In the genomic region with DNA sequence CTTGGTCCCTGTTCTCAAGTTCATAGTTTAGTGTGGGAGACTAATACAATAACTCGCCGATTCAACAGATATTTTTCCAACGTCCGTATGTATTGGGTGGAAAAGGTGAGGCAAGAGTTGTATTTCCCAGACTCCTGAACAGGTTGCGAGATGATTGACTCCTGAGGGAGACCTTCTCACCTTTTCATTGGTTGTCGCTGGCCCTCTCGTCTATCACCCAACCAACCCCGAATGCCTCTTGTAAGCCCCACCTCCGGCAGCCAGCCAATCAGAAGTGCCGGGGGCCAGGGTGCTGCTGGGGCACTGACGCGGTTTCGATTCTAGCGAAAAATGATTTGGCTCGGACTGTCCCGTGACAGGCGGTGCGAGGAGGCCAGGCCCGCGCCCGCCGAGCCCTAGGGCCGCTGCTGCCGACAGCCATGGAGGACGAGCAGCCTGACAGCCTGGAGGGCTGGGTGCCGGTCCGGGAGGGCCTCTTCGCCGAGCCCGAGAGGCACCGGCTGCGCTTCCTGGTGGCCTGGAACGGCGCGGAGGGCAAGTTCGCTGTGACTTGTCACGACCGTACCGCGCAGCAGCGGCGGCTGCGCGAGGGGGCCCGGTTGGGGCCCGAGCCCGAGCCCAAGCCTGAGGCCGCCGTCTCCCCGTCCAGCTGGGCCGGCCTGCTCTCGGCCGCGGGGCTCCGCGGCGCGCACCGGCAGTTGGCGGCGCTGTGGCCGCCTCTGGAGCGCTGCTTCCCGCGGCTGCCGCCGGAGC, we compare ENCODE assay signal across 8 cellular contexts. TPM values are rescaled to one million over a fixed set of nuclear protein-coding genes. Genes with fewer than 3 reads are reported as not detected.
A peak's percentile ranks its signal among the peaks of the same experiment; 100 is the strongest.
DNase-seq lines count a peak whose midpoint lies in the region; ATAC-seq and TF ChIP-seq lines count a peak whose summit lies in the region.

A gene with protein sequence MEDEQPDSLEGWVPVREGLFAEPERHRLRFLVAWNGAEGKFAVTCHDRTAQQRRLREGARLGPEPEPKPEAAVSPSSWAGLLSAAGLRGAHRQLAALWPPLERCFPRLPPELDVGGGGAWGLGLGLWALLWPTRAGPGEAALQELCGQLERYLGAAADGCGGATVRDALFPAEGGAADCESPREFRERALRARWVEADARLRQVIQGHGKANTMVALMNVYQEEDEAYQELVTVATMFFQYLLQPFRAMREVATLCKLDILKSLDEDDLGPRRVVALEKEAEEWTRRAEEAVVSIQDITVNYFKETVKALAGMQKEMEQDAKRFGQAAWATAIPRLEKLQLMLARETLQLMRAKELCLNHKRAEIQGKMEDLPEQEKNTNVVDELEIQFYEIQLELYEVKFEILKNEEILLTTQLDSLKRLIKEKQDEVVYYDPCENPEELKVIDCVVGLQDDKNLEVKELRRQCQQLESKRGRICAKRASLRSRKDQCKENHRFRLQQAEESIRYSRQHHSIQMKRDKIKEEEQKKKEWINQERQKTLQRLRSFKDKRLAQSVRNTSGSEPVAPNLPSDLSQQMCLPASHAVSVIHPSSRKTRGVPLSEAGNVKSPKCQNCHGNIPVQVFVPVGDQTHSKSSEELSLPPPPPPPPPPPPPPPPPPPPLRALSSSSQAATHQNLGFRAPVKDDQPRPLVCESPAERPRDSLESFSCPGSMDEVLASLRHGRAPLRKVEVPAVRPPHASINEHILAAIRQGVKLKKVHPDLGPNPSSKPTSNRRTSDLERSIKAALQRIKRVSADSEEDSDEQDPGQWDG (plus strand): TSS at position 321 of the 753 bp plus-strand sequence. CDS start 99 bp downstream, at position 420.

- peak in 1 of 2 donors; percentile 17 for TF ChIP-seq RAD21 in liver (IDR thresholded peaks at IDR 0.05)

- H3K27ac ChIP-seq in liver (ENCODE audit: low read depth in 1 of 2, low read length in 2 of 2), result peak within 1 kb of the TSS; percentile 92 to 98

- TF ChIP-seq CTCF in liver (IDR thresholded peaks at IDR 0.05; ENCODE audit: low read depth, low read length, missing input control), result no peak

- under 1% methylated on average over 67 of the region's 67 CpGs for WGBS in liver

- H3K4me3 ChIP-seq in liver (ENCODE audit: low read depth in 1 of 3, low read length in 3 of 3), result peak within 1 kb of the TSS; percentile 81 to 98 (median 90)

- peak within 1 kb of the TSS; percentile 67 to 90 for H3K9ac ChIP-seq in liver (ENCODE audit: low read depth in 1 of 2, low read length in 2 of 2)

- H3K4me1 ChIP-seq in liver (ENCODE audit: control insufficient read depth in 4 of 4, insufficient read depth in 4 of 4, low read length in 3 of 4), result peaks cover 2 to 19% (median 10%) of the 10 kb centered on the region in 4 donors

- peaks cover 0 to 11% (median 9%) of the 10 kb centered on the region in 4 donors for H3K36me3 ChIP-seq in liver (ENCODE audit: control insufficient read depth in 4 of 4, insufficient read depth in 3 of 4, low read depth in 1 of 4, low read length in 3 of 4)

- no peaks in the 10 kb centered on the region for H3K9me3 ChIP-seq in liver (ENCODE audit: control insufficient read depth in 4 of 4, low read length in 3 of 4)

- H3K27me3 ChIP-seq in liver (ENCODE audit: control insufficient read depth in 4 of 4, insufficient read depth in 4 of 4, low read length in 3 of 4), result no peaks in the 10 kb centered on the region

- ATAC-seq in GM19395 (IDR thresholded peaks at IDR 0.05; ENCODE audit: unreplicated experiment), result peak; percentile 90
- peak; percentile 65 for ATAC-seq in HG03565 (IDR thresholded peaks at IDR 0.05; ENCODE audit: unreplicated experiment)

- DNase-seq in CD1c-positive myeloid dendritic cell (ENCODE audit: extremely low spot score), result peak; percentile 99
- DNase-seq in NCI-H748 treated with DMSO at 0.1 percent for 48 hours (lab: John Stamatoyannopoulos, UW), result peak; percentile 82
- DNase-seq in activated CD4-positive, alpha-beta T cell treated with anti-CD3 and anti-CD28 coated beads, Interleukin-2, amount 50 U/mL, for 4 hours, result peak; percentile 92 to 93
- peak; percentile 99 for DNase-seq in dermis microvascular lymphatic vessel endothelial cell (ENCODE audit: low read depth in 2 of 2)
- DNase-seq in stimulated activated CD4-positive, alpha-beta T cell treated with anti-CD3 and anti-CD28 coated beads, Interleukin-4, amount 100 ng/mL, for 24 hours, result peak; percentile 96

TF ChIP-seq in liver, 16 proteins besides CTCF, POLR2A, EP300 and RAD21:
- TF ChIP-seq GABPA (IDR thresholded peaks at IDR 0.05 in 1 of 2, conservative IDR thresholded peaks at IDR 0.05 in 1 of 2) (peak in 1 of 2 donors; percentile 75), NR2F2 (IDR thresholded peaks at IDR 0.05) (peak; percentile 44), RXRA (IDR thresholded peaks at IDR 0.05) (peak in 1 of 2 donors; percentile 34), TAF1 (conservative IDR thresholded peaks at IDR 0.05) (peak; percentile 80), EGR1 (IDR thresholded peaks at IDR 0.05; ENCODE audit: low read depth in 2 of 2) (no peak), SP1 (IDR thresholded peaks at IDR 0.05) (peak; percentile 97), FOXA2 (IDR thresholded peaks at IDR 0.05) (no peak), JUND (IDR thresholded peaks at IDR 0.05) (peak in 1 of 2 donors; percentile 29), HNF4A (conservative IDR thresholded peaks at IDR 0.05) (peak in 1 of 2 donors; percentile 29), FOXA1 (IDR thresholded peaks at IDR 0.05) (no peak), HNF4G (IDR thresholded peaks at IDR 0.05) (no peak), YY1 (IDR thresholded peaks at IDR 0.05) (peak; percentile 93)
- TF ChIP-seq, protein P1, sequence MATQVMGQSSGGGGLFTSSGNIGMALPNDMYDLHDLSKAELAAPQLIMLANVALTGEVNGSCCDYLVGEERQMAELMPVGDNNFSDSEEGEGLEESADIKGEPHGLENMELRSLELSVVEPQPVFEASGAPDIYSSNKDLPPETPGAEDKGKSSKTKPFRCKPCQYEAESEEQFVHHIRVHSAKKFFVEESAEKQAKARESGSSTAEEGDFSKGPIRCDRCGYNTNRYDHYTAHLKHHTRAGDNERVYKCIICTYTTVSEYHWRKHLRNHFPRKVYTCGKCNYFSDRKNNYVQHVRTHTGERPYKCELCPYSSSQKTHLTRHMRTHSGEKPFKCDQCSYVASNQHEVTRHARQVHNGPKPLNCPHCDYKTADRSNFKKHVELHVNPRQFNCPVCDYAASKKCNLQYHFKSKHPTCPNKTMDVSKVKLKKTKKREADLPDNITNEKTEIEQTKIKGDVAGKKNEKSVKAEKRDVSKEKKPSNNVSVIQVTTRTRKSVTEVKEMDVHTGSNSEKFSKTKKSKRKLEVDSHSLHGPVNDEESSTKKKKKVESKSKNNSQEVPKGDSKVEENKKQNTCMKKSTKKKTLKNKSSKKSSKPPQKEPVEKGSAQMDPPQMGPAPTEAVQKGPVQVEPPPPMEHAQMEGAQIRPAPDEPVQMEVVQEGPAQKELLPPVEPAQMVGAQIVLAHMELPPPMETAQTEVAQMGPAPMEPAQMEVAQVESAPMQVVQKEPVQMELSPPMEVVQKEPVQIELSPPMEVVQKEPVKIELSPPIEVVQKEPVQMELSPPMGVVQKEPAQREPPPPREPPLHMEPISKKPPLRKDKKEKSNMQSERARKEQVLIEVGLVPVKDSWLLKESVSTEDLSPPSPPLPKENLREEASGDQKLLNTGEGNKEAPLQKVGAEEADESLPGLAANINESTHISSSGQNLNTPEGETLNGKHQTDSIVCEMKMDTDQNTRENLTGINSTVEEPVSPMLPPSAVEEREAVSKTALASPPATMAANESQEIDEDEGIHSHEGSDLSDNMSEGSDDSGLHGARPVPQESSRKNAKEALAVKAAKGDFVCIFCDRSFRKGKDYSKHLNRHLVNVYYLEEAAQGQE (IDR thresholded peaks at IDR 0.05), result peak; percentile 77
- TF ChIP-seq, protein P2, sequence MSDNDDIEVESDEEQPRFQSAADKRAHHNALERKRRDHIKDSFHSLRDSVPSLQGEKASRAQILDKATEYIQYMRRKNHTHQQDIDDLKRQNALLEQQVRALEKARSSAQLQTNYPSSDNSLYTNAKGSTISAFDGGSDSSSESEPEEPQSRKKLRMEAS (IDR thresholded peaks at IDR 0.05), result peak; percentile 9
- TF ChIP-seq, protein P3, sequence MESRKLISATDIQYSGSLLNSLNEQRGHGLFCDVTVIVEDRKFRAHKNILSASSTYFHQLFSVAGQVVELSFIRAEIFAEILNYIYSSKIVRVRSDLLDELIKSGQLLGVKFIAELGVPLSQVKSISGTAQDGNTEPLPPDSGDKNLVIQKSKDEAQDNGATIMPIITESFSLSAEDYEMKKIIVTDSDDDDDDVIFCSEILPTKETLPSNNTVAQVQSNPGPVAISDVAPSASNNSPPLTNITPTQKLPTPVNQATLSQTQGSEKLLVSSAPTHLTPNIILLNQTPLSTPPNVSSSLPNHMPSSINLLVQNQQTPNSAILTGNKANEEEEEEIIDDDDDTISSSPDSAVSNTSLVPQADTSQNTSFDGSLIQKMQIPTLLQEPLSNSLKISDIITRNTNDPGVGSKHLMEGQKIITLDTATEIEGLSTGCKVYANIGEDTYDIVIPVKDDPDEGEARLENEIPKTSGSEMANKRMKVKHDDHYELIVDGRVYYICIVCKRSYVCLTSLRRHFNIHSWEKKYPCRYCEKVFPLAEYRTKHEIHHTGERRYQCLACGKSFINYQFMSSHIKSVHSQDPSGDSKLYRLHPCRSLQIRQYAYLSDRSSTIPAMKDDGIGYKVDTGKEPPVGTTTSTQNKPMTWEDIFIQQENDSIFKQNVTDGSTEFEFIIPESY (IDR thresholded peaks at IDR 0.05), result peak; percentile 23
- TF ChIP-seq, protein P4, sequence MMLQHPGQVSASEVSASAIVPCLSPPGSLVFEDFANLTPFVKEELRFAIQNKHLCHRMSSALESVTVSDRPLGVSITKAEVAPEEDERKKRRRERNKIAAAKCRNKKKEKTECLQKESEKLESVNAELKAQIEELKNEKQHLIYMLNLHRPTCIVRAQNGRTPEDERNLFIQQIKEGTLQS (IDR thresholded peaks at IDR 0.05), result peak; percentile 28

RNA-seq across cellular contexts. Expression of the gene that starts here (rescaled TPM):
- total RNA-seq in dermis microvascular lymphatic vessel endothelial cell, result 4.4 and 5.8 TPM in 2 replicates
- 1 to 10 TPM; 3.8 to 4.0 TPM for total RNA-seq in liver
- 1 to 10 TPM; 2.5 TPM for polyA plus RNA-seq in liver

Comparison
In these comparisons a context has a peak if more than half of its experiments do, and no peak if none do; other contexts are left out.
1. Peak in every context shown above with its lines: DNase-seq, ATAC-seq, H3K4me3 ChIP-seq and H3K27ac ChIP-seq.